ENCODE assay signal across 2 cellular contexts in genomic region chr16:19372541-19372940, GRCh38. TPM values are rescaled to one million over a fixed set of nuclear protein-coding genes. Genes with fewer than 3 reads are reported as not detected.
"Had no signal": no experiment of that assay in that cellular context is flagged by ENCODE, and none has a peak within 500 bp of the region (broad histone marks: within the 10 kb centered on the region; RNA-seq: fewer than 3 reads in every experiment).

No MANE protein-coding gene starts in this region.

RNA-seq across cellular contexts. Expression of gene TMC5, which starts 45.1 kb away (rescaled TPM):
- total RNA-seq: tibial nerve, vagina had no signal
